Comparison of ENCODE assay signal across 8 cellular contexts in genomic region chr11:65425105-65425970, GRCh38. TPM values are rescaled to one million over a fixed set of nuclear protein-coding genes. Genes with fewer than 3 reads are reported as not detected.
DNase-seq lines count a peak whose midpoint lies in the region; ATAC-seq and TF ChIP-seq lines count a peak whose summit lies in the region.

No MANE protein-coding gene starts in this region.

- no peaks in the 10 kb centered on the region for H3K36me3 Mint-ChIP-seq in nephron progenitor cell (ENCODE audit: low read depth)

- peak overlapping the region; percentile 95 for H3K4me3 Mint-ChIP-seq in nephron progenitor cell

- no peak for ATAC-seq in HG02852 (IDR thresholded peaks at IDR 0.05; ENCODE audit: unreplicated experiment)

- no peaks in the 10 kb centered on the region for H3K27me3 ChIP-seq in thymus (ENCODE audit: control insufficient read depth, insufficient read depth)

- H3K9ac ChIP-seq in ES-I3 (ENCODE audit: low read depth, low read length): peak overlapping the region; percentile 87

- H3K27ac Mint-ChIP-seq in nephron progenitor cell: peak overlapping the region; percentile 60

- peaks cover 94% of the 10 kb centered on the region for H3K4me1 Mint-ChIP-seq in nephron progenitor cell

- peaks cover 26% of the 10 kb centered on the region for H3K36me3 ChIP-seq in ES-I3 (ENCODE audit: insufficient read depth, low read length)
- peaks cover 7% of the 10 kb centered on the region for H3K36me3 ChIP-seq in thymus (ENCODE audit: control insufficient read depth, insufficient read depth)

- DNase-seq in NOMO-1 (lab: John Stamatoyannopoulos, UW; ENCODE audit: unreplicated experiment in 2 of 2) (peak; percentile 86 to 89), epithelial cell of prostate (ENCODE audit: low read depth, low spot score) (no peak), nephron progenitor cell (no peak), NCI-H146 treated with DMSO at 0.1 percent for 48 hours (lab: John Stamatoyannopoulos, UW; ENCODE audit: unreplicated experiment) (no peak)
- peak; percentile 70 for DNase-seq in activated CD8-positive, alpha-beta memory T cell treated with anti-CD3 and anti-CD28 coated beads, Interleukin-2, amount 50 U/mL, for 24 hours (ENCODE audit: extremely low read depth)

- no peak for TF ChIP-seq CTCF in nephron progenitor cell (IDR thresholded peaks at IDR 0.05)

- H3K27ac ChIP-seq in epithelial cell of prostate (peak overlapping the region; percentile 100), thymus (ENCODE audit: low read depth) (peak overlapping the region; percentile 98)

- peak overlapping the region; percentile 83 for H3K4me3 ChIP-seq in thymus (ENCODE audit: low read length)

- H3K9me3 Mint-ChIP-seq in nephron progenitor cell: no peaks in the 10 kb centered on the region

- H3K27me3 Mint-ChIP-seq in nephron progenitor cell (ENCODE audit: low read depth, poor library complexity): no peaks in the 10 kb centered on the region

- WGBS in thymus: 4% methylated on average over 9 of the region's 9 CpGs

- H3K9me3 ChIP-seq in ES-I3 (ENCODE audit: control insufficient read depth, insufficient read depth, low read length) (no peaks in the 10 kb centered on the region), thymus (ENCODE audit: control insufficient read depth) (no peaks in the 10 kb centered on the region)

- H3K4me1 ChIP-seq in ES-I3 (ENCODE audit: insufficient read depth, low read length) (peaks cover 9% of the 10 kb centered on the region), thymus (ENCODE audit: control insufficient read depth, insufficient read depth, low read length) (peaks cover 40% of the 10 kb centered on the region)

RNA-seq across cellular contexts. Expression of gene NEAT1, which starts 2.7 kb away (rescaled TPM):
- 3,325 TPM for polyA plus RNA-seq in thymus

RNA-seq across cellular contexts. Expression of gene FRMD8, which starts 38.9 kb away (rescaled TPM):
- 21.4 TPM for polyA plus RNA-seq in thymus

RNA-seq across cellular contexts. Expression of gene SLC25A45, which starts 42.9 kb away (rescaled TPM):
- 35.3 TPM for polyA plus RNA-seq in thymus

Comparison
In these comparisons a context has a peak if more than half of its experiments do, and no peak if none do; other contexts are left out.
1. DNase-seq: peak in NOMO-1 (2 of 2) and activated CD8-positive, alpha-beta memory T cell treated with anti-CD3 and anti-CD28 coated beads, Interleukin-2, amount 50 U/mL, for 24 hours (single experiment); none in epithelial cell of prostate (single experiment), nephron progenitor cell (single experiment) and NCI-H146 treated with DMSO at 0.1 percent for 48 hours (single experiment).